In genomic region chr1:3695326-3696217, GRCh38 we compare ENCODE assay signal across 8 cellular contexts. TPM values are rescaled to one million over a fixed set of nuclear protein-coding genes. Genes with fewer than 3 reads are reported as not detected.
DNase-seq lines count a peak whose midpoint lies in the region; ATAC-seq, FAIRE-seq and TF ChIP-seq lines count a peak whose summit lies in the region.

No MANE protein-coding gene starts in this region.

- CTCF ChIA-PET in A549 (lab: Yijun Ruan, JAX) = interaction anchor here (0.6 to 1.8 kb wide), 22 partner anchors 10 to 106 kb away, joined by 3 to 17 read pairs (median 4); partner anchors contain the start of gene LRRC47
- CTCF ChIA-PET in RWPE1 (lab: Yijun Ruan, JAX) = interaction anchor here (0.6 to 2.3 kb wide), 16 partner anchors 10 to 1029 kb away, joined by 3 to 30 read pairs (median 4); no protein-coding TSS in a partner anchor

- TF ChIP-seq CTCF in A549 (IDR thresholded peaks at IDR 0.05) = peak; percentile 53
- TF ChIP-seq CTCF in GM12875 (IDR thresholded peaks at IDR 0.05; ENCODE audit: borderline replicate concordance, insufficient read depth, low read depth, low read length) = peak; percentile 92
- TF ChIP-seq CTCF in RWPE1 (conservative IDR thresholded peaks at IDR 0.05; ENCODE audit: low read depth) = peak; percentile 91
- TF ChIP-seq CTCF in body of pancreas (IDR thresholded peaks at IDR 0.05) = peak; percentile 69 to 81 (median 74)

- H3K4me1 ChIP-seq in A549 (no peaks in the 10 kb centered on the region; the same call in 2 of the 3 replicates), body of pancreas (peaks cover 9% of the 10 kb centered on the region)

- intact Hi-C loops in body of pancreas (cut with DNase I) = no loop called here

- 0% methylated on average over 18 of the region's 33 CpGs for WGBS in A549 (ENCODE audit: missing lambda C conversion rate)
- WGBS in body of pancreas, 2 donors = 31 to 33% methylated on average over 15 to 33 of the region's 33 CpGs

- H3K4me3 ChIP-seq in A549 (peak overlapping the region; percentile 39), GM12875 (ENCODE audit: low read depth, low read length) (no peak overlapping the region), body of pancreas (no peak overlapping the region)

- ATAC-seq in A549 = peak; percentile 91 to 98
- ATAC-seq in body of pancreas = peak; percentile 81
- no peak for ATAC-seq in HG02678 (IDR thresholded peaks at IDR 0.05; ENCODE audit: unreplicated experiment)

- POLR2A ChIA-PET in A549 (lab: Yijun Ruan, JAX) (interaction anchor here (0.6 kb wide), 1 partner anchor 29 kb away, joined by 3 read pairs; no protein-coding TSS in a partner anchor), RWPE1 (lab: Yijun Ruan, JAX; ENCODE audit: low non-redundant PET) (no interaction called here)

- H3K27ac ChIP-seq in A549 = peak overlapping the region; percentile 29 to 79; a peak in 5 of 6 replicates
- H3K27ac ChIP-seq in RWPE1 = peak overlapping the region; percentile 100
- no peak overlapping the region for H3K27ac ChIP-seq in body of pancreas

- no peak for FAIRE-seq in A549 (lab: Jason Lieb, UNC)

- peak overlapping the region; percentile 80 for H3K4me2 ChIP-seq in A549

- DNase-seq in A549 (ENCODE audit: low read depth in 1 of 2, low spot score in 1 of 2) (peak; percentile 40 to 76), RWPE1 (ENCODE audit: low spot score) (peak; percentile 65), body of pancreas (peak; percentile 47 to 68 (median 58)), iPS-NIHi7 (ENCODE audit: extremely low spot score) (peak; percentile 92), GF-D8 (lab: John Stamatoyannopoulos, UW) (no peak)
- peak in 3 of 4 experiments; percentile 7 to 25 (median 20) for DNase-seq in stimulated activated CD4-positive, alpha-beta T cell treated with anti-CD3 and anti-CD28 coated beads, Interleukin-1b, Interleukin-23, amount 100 ng/mL, for 24 hours (ENCODE audit: low read depth in 4 of 4, low spot score in 1 of 4)

- H3K27me3 ChIP-seq in body of pancreas = no peaks in the 10 kb centered on the region

- TF ChIP-seq RAD21 in A549 (conservative IDR thresholded peaks at IDR 0.05 in 1 of 2, IDR thresholded peaks at IDR 0.05 in 1 of 2) = peak; percentile 29 to 37; a peak in 3 of 5 replicates

- no peaks in the 10 kb centered on the region for H3K36me3 ChIP-seq in body of pancreas (replicated peaks in 1 of 2; ENCODE audit: insufficient read depth in 1 of 2, low read depth in 2 of 2)

- no peak for TF ChIP-seq EP300 in A549 (IDR thresholded peaks at IDR 0.05)

- no peaks in the 10 kb centered on the region for H3K9me3 ChIP-seq in A549
- no peaks in the 10 kb centered on the region for H3K9me3 ChIP-seq in body of pancreas

- TF ChIP-seq POLR2A in A549 (IDR thresholded peaks at IDR 0.05; ENCODE audit: low read length) (no peak), body of pancreas (IDR thresholded peaks at IDR 0.05) (no peak)

TF ChIP-seq in A549, 52 proteins besides CTCF, POLR2A, EP300 and RAD21:
- TF ChIP-seq MAFK (IDR thresholded peaks at IDR 0.05; ENCODE audit: partially characterized antibody) (no peak), CEBPB (IDR thresholded peaks at IDR 0.05) (no peak), NFE2L2 (conservative IDR thresholded peaks at IDR 0.05; ENCODE audit: low read length) (no peak), EHMT2 (IDR thresholded peaks at IDR 0.05; ENCODE audit: low read depth) (no peak), HDAC2 (IDR thresholded peaks at IDR 0.05) (no peak), CBX2 (IDR thresholded peaks at IDR 0.05; ENCODE audit: borderline replicate concordance, low read depth) (no peak), HOXB5 (CRISPR knock-in tag; IDR thresholded peaks at IDR 0.05) (no peak), FOSB (CRISPR knock-in tag; IDR thresholded peaks at IDR 0.05) (no peak), MAX (IDR thresholded peaks at IDR 0.05) (peak; percentile 53), KDM5A (IDR thresholded peaks at IDR 0.05) (no peak), RNF2 (IDR thresholded peaks at IDR 0.05; ENCODE audit: borderline replicate concordance, low read depth) (no peak), JUN (IDR thresholded peaks at IDR 0.05) (no peak), SMC3 (IDR thresholded peaks at IDR 0.05) (peak; percentile 51), E2F6 (IDR thresholded peaks at IDR 0.05; ENCODE audit: borderline replicate concordance, low read depth) (no peak)
TF ChIP-seq in A549: peak in this region for 2.

RNA-seq across cellular contexts. Expression of gene TP73, which starts 43.3 kb away (rescaled TPM):
- polyA plus RNA-seq in A549 (2011; rRNA removed) (0.01 TPM in 1 of 2 replicates, not detected in the other), A549 (2017; fragmentation: RNase III; extraction: RNeasy Plus Mini Kit Qiagen cat#74134 plus additional on column Dnase treatment) (0.09 to 0.25 TPM (median 0.16 TPM) in 3 replicates)
- polyA plus RNA-seq in A549 (2012; cell fraction: cytosol; rRNA removed) = 0.11 and 0.21 TPM in 2 replicates
- polyA plus RNA-seq in A549 (2012; cell fraction: nucleus; rRNA removed) = 0.40 and 0.46 TPM in 2 replicates
- 0.04 TPM in 1 of 2 replicates, not detected in the other for polyA minus RNA-seq in A549 (2011; rRNA and poly(A)+ RNA removed)
- 10 to 100 TPM in 1 of 2 donors, under 1 TPM in 1; 0.26 to 13.5 TPM for total RNA-seq in body of pancreas

RNA-seq across cellular contexts. Expression of gene WRAP73, which starts 45.7 kb away (rescaled TPM):
- polyA plus RNA-seq in A549 (2011; rRNA removed) (16.1 and 18.4 TPM in 2 replicates), A549 (2017; fragmentation: RNase III; extraction: RNeasy Plus Mini Kit Qiagen cat#74134 plus additional on column Dnase treatment) (12.1 to 15.4 TPM (median 12.9 TPM) in 3 replicates)
- 26.9 and 35.9 TPM in 2 replicates for polyA plus RNA-seq in A549 (2012; cell fraction: cytosol; rRNA removed)
- 64.5 and 65.1 TPM in 2 replicates for polyA plus RNA-seq in A549 (2012; cell fraction: nucleus; rRNA removed)
- 16.7 and 26.1 TPM in 2 replicates for polyA minus RNA-seq in A549 (2011; rRNA and poly(A)+ RNA removed)
- total RNA-seq in body of pancreas = 10 to 100 TPM in 1 of 2 donors, 1 to 10 TPM in 1; 7.8 to 35.6 TPM

RNA-seq across cellular contexts. Expression of gene CCDC27, which starts 56.7 kb away (rescaled TPM):
- polyA plus RNA-seq in A549 (2011; rRNA removed) (not detected in 2 replicates), A549 (2017; fragmentation: RNase III; extraction: RNeasy Plus Mini Kit Qiagen cat#74134 plus additional on column Dnase treatment) (not detected in 3 replicates)
- polyA plus RNA-seq in A549 (2012; cell fraction: cytosol; rRNA removed) = not detected in 2 replicates
- 0.02 TPM in 1 of 2 replicates, not detected in the other for polyA plus RNA-seq in A549 (2012; cell fraction: nucleus; rRNA removed)
- polyA minus RNA-seq in A549 (2011; rRNA and poly(A)+ RNA removed) = not detected in 2 replicates
- total RNA-seq in body of pancreas = not detected

Comparison
In these comparisons a context has a peak if more than half of its experiments do, and no peak if none do; other contexts are left out.
1. H3K27ac ChIP-seq: peak in A549 (2 of 2) and RWPE1 (single experiment); none in body of pancreas (0 of 4).
2. Peak in every context shown above with its lines, with median percentiles within 50 percentile points of each other: CTCF ChIP-seq.